ENCODE assay signal across 8 cellular contexts in genomic region chr12:87866602-87867292, GRCh38.
DNase-seq lines count a peak whose midpoint lies in the region; ATAC-seq and TF ChIP-seq lines count a peak whose summit lies in the region.

No MANE protein-coding gene starts in this region.

- H3K27ac Mint-ChIP-seq in naive thymus-derived CD4-positive, alpha-beta T cell: no peak overlapping the region

- ATAC-seq in GM21619 (IDR thresholded peaks at IDR 0.05; ENCODE audit: unreplicated experiment) (peak; percentile 46), foreskin keratinocyte (peak; percentile 59)
- ATAC-seq in naive thymus-derived CD4-positive, alpha-beta T cell: no peak

- no peaks in the 10 kb centered on the region for H3K9me3 Mint-ChIP-seq in naive thymus-derived CD4-positive, alpha-beta T cell

- no peaks in the 10 kb centered on the region for H3K36me3 ChIP-seq in OCI-LY1 (ENCODE audit: insufficient read depth, low read length)
- H3K36me3 ChIP-seq in naive thymus-derived CD4-positive, alpha-beta T cell (ENCODE audit: control insufficient read depth in 2 of 3, insufficient read depth in 3 of 3, low read length in 3 of 3): no peaks in the 10 kb centered on the region

- H3K4me1 Mint-ChIP-seq in naive thymus-derived CD4-positive, alpha-beta T cell: no peaks in the 10 kb centered on the region

- CTCF ChIA-PET in naive thymus-derived CD4-positive, alpha-beta T cell (lab: Charles Lee): no interaction called here

- no peaks in the 10 kb centered on the region for H3F3A ChIP-seq in OCI-LY1 (ENCODE audit: insufficient read depth, low read length)

- H3K27me3 ChIP-seq in OCI-LY1 (ENCODE audit: insufficient read depth, low read length) (no peaks in the 10 kb centered on the region), foreskin keratinocyte (no peaks in the 10 kb centered on the region)
- H3K27me3 ChIP-seq in naive thymus-derived CD4-positive, alpha-beta T cell (ENCODE audit: control insufficient read depth in 2 of 2, insufficient read depth in 2 of 2, low read length in 2 of 2): no peaks in the 10 kb centered on the region

- no peak overlapping the region for H3K4me3 Mint-ChIP-seq in naive thymus-derived CD4-positive, alpha-beta T cell

- H3K9ac ChIP-seq in OCI-LY1 (ENCODE audit: low read length): no peak overlapping the region

- intact Hi-C loops in naive thymus-derived CD4-positive, alpha-beta T cell (cut with micrococcal nuclease): loop anchor here in 1 of 2 donors (1.0 kb wide), 1 partner anchor 129 kb away; no protein-coding TSS in a partner anchor

- no peaks in the 10 kb centered on the region for H3K9me2 ChIP-seq in OCI-LY1 (ENCODE audit: low read depth, low read length)

- no peak overlapping the region for H2AFZ ChIP-seq in OCI-LY1 (ENCODE audit: low read length)

- no peak overlapping the region for H3K4me3 ChIP-seq in OCI-LY1 (ENCODE audit: low read depth, low read length, poor library complexity, severe bottlenecking)
- no peak overlapping the region for H3K4me3 ChIP-seq in naive thymus-derived CD4-positive, alpha-beta T cell (ENCODE audit: low read length)

- peak; percentile 57 for TF ChIP-seq CTCF in OCI-LY1 (IDR thresholded peaks at IDR 0.05; ENCODE audit: low read length)
- peak; percentile 58 for TF ChIP-seq CTCF in foreskin keratinocyte (conservative IDR thresholded peaks at IDR 0.05)

- POLR2A ChIA-PET in naive thymus-derived CD4-positive, alpha-beta T cell (lab: Charles Lee): no interaction called here

- peaks cover 0 to 9% (median 0%) of the 10 kb centered on the region in 5 donors for H3K27me3 Mint-ChIP-seq in naive thymus-derived CD4-positive, alpha-beta T cell

- H3K4me2 ChIP-seq in OCI-LY1 (ENCODE audit: low read length): no peak overlapping the region

- H3K36me3 Mint-ChIP-seq in naive thymus-derived CD4-positive, alpha-beta T cell: no peaks in the 10 kb centered on the region

- H3K4me1 ChIP-seq in OCI-LY1 (ENCODE audit: insufficient read depth, low read length, severe bottlenecking) (no peaks in the 10 kb centered on the region), foreskin keratinocyte (no peaks in the 10 kb centered on the region)
- H3K4me1 ChIP-seq in naive thymus-derived CD4-positive, alpha-beta T cell (ENCODE audit: control insufficient read depth in 2 of 2, insufficient read depth in 2 of 2, low read length in 2 of 2): no peaks in the 10 kb centered on the region

- H4K20me1 ChIP-seq in OCI-LY1 (ENCODE audit: insufficient read depth, low read length): no peaks in the 10 kb centered on the region

- DNase-seq in DMS53 treated with DMSO at 0.1 percent for 48 hours (lab: John Stamatoyannopoulos, UW; ENCODE audit: unreplicated experiment) (peak; percentile 39), foreskin keratinocyte (no peak), NK-92 (lab: John Stamatoyannopoulos, UW; ENCODE audit: unreplicated experiment) (no peak), NCI-H510A (lab: John Stamatoyannopoulos, UW) (no peak)
- DNase-seq in stimulated activated naive CD4-positive, alpha-beta T cell (lab: John Stamatoyannopoulos, UW): no peak
- DNase-seq in naive thymus-derived CD4-positive, alpha-beta T cell: no peak

- H3K79me2 ChIP-seq in OCI-LY1 (ENCODE audit: insufficient read depth, low read length): no peaks in the 10 kb centered on the region

- no peaks in the 10 kb centered on the region for H3K9me3 ChIP-seq in OCI-LY1 (ENCODE audit: low read length)
- H3K9me3 ChIP-seq in naive thymus-derived CD4-positive, alpha-beta T cell (ENCODE audit: control insufficient read depth in 2 of 3, low read length in 3 of 3): no peaks in the 10 kb centered on the region

- H3K27ac ChIP-seq in OCI-LY1 (ENCODE audit: low read depth, low read length, poor library complexity, severe bottlenecking) (no peak overlapping the region), foreskin keratinocyte (no peak overlapping the region)
- H3K27ac ChIP-seq in naive thymus-derived CD4-positive, alpha-beta T cell (ENCODE audit: low read depth, low read length): no peak overlapping the region
